41 cellular contexts compared by ENCODE assay signal in the genomic region with DNA sequence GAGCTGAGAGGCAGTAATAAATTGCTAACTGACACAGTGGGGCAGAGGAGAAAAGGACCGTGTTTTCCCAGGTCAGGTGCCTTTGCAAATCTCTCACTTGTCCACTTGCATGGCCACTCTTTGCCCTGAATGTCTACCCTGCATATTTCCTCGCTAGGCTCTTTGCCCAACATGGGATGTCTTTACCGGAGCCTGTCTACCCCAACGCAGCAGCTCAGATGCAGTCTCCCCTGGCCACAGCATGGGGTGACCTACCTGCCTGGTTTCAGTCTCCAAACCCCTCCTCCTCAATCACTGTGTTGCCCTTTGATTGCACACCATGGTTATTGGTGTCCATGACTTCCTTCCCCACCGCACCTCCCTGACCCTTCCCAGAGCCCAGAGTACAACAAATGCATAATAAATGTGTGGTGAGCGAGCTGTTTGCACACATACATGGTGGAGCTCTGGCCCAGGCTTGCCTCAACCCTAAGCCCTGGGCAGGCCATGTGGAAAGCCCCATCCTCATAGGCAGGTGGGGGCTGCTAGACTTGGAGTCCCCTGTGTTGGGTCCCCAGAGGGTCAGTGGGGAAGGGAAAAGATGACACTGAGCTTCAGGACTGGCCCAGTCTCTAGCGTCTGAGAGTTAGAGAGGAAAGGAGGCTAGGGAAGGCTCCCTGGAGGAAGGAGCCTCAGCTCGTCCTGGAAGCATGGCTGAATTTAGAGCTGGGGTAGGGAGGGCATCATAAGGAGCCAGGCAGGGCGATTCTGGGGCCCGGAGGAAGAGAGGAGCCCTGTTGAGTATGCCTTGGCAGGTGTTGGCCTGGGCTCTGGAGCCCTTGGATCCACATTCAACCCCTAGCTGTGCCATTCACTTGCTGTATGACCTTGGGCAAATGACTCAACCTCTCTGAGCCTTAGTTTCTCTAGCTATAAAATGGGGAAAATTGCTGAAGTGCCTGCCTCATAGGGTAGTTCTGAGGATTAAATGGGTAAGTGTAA. TPM values are rescaled to one million over a fixed set of nuclear protein-coding genes. Genes with fewer than 3 reads are reported as not detected.
"Had no signal": no experiment of that assay in that cellular context is flagged by ENCODE, and none has a peak within 500 bp of the region (broad histone marks: within the 10 kb centered on the region; RNA-seq: fewer than 3 reads in every experiment).

No MANE protein-coding gene starts in this region.

- H3K27me3 ChIP-seq: adrenal gland, body of pancreas, brain microvascular endothelial cell had no signal

- H3K4me1 ChIP-seq: adrenal gland, body of pancreas, breast epithelium had no signal

- H3K4me1 Mint-ChIP-seq: activated B cell treated with CpG ODN at 0.5 μM for 24 hours; activated CD4-positive, alpha-beta T cell treated with anti-CD3 and anti-CD28 coated beads, Interleukin-2, amount 10 ng/mL, durations not matched to agents 24 days and 14 days; activated naive CD8-positive, alpha-beta T cell treated with anti-CD3 and anti-CD28 coated beads for 36 hours; activated T-helper 17 cell treated with anti-CD3 and anti-CD28 coated beads, Interleukin-2, amount 50 U/mL, for 72 hours; central memory CD8-positive, alpha-beta T cell had no signal

- H3K4me3 ChIP-seq: adrenal gland, body of pancreas, breast epithelium had no signal

- H3K27me3 Mint-ChIP-seq: activated B cell treated with CpG ODN at 0.5 μM for 24 hours; activated CD4-positive, alpha-beta memory T cell treated with anti-CD3 and anti-CD28 coated beads for 36 hours; activated CD4-positive, alpha-beta T cell treated with anti-CD3 and anti-CD28 coated beads, Interleukin-2, amount 10 ng/mL, durations not matched to agents 24 days and 14 days; activated CD8-positive, alpha-beta T cell treated with anti-CD3 and anti-CD28 coated beads for 36 hours; activated naive CD8-positive, alpha-beta T cell treated with anti-CD3 and anti-CD28 coated beads for 36 hours; activated T-helper 17 cell treated with anti-CD3 and anti-CD28 coated beads, Interleukin-2, amount 50 U/mL, for 72 hours; central memory CD8-positive, alpha-beta T cell; T-cell had no signal

- DNase-seq: activated B cell treated with CpG ODN at 0.5 μM for 24 hours; activated CD4-positive, alpha-beta memory T cell treated with anti-CD3 and anti-CD28 coated beads for 36 hours; activated CD4-positive, alpha-beta T cell treated with anti-CD3 and anti-CD28 coated beads for 4 hours; activated CD4-positive, alpha-beta T cell treated with anti-CD3 and anti-CD28 coated beads, Interleukin-2, amount 10 ng/mL, durations not matched to agents 24 days and 14 days; activated CD4-positive, alpha-beta T cell treated with anti-CD3 and anti-CD28 coated beads, Interleukin-2, amount 50 U/mL, for 1 hour; activated CD4-positive, alpha-beta T cell treated with anti-CD3 and anti-CD28 coated beads, Interleukin-2, amount 50 U/mL, for 4 hours; activated CD4-positive, CD25-positive, alpha-beta regulatory T cell treated with anti-CD3 and anti-CD28 coated beads, Interleukin-2, amount 50 U/mL, for 72 hours; activated CD8-positive, alpha-beta memory T cell treated with anti-CD3 and anti-CD28 coated beads, Interleukin-2, amount 50 U/mL, for 4 hours; activated CD8-positive, alpha-beta T cell treated with anti-CD3 and anti-CD28 coated beads for 36 hours; activated effector memory CD4-positive, alpha-beta T cell treated with anti-CD3 and anti-CD28 coated beads, Interleukin-2, amount 50 U/mL, for 16 hours; activated gamma-delta T cell treated with Interleukin-2 at 50 U/mL for 16 hours; activated naive CD4-positive, alpha-beta T cell; activated naive CD4-positive, alpha-beta T cell treated with anti-CD3 and anti-CD28 coated beads for 36 hours; activated naive CD4-positive, alpha-beta T cell treated with anti-CD3 and anti-CD28 coated beads, Interleukin-2, amount 50 U/mL, for 16 hours; activated naive CD8-positive, alpha-beta T cell treated with anti-CD3 and anti-CD28 coated beads for 36 hours; activated T-cell treated with anti-CD3 and anti-CD28 coated beads for 4 hours; activated T-cell treated with anti-CD3 and anti-CD28 coated beads, Interleukin-2, amount 50 U/mL, for 1 hour; activated T-cell treated with anti-CD3 and anti-CD28 coated beads, Interleukin-2, amount 50 U/mL, for 4 hours; activated T-cell treated with anti-CD3 and anti-CD28 coated beads, Interleukin-2, amount 50 U/mL, for 72 hours; adrenal gland; amniotic stem cell; aorta; body of pancreas; brain microvascular endothelial cell; caudate nucleus; cerebellar nuclear complex; T-cell; T-helper 2 cell; T-helper 9 cell had no signal

- H3K36me3 Mint-ChIP-seq: activated CD4-positive, alpha-beta memory T cell treated with anti-CD3 and anti-CD28 coated beads for 36 hours; activated naive CD4-positive, alpha-beta T cell treated with anti-CD3 and anti-CD28 coated beads, Interleukin-2, amount 50 U/mL, for 72 hours; activated naive CD8-positive, alpha-beta T cell treated with anti-CD3 and anti-CD28 coated beads for 36 hours; T-cell had no signal

- H3K27ac Mint-ChIP-seq: activated B cell treated with CpG ODN at 0.5 μM for 24 hours; activated CD4-positive, alpha-beta memory T cell treated with anti-CD3 and anti-CD28 coated beads for 36 hours; activated CD4-positive, alpha-beta T cell treated with anti-CD3 and anti-CD28 coated beads, Interleukin-2, amount 10 ng/mL, durations not matched to agents 24 days and 14 days; activated CD8-positive, alpha-beta T cell treated with anti-CD3 and anti-CD28 coated beads for 36 hours; activated naive CD4-positive, alpha-beta T cell treated with anti-CD3 and anti-CD28 coated beads for 36 hours; activated naive CD4-positive, alpha-beta T cell treated with anti-CD3 and anti-CD28 coated beads, Interleukin-2, amount 50 U/mL, for 72 hours; activated naive CD8-positive, alpha-beta T cell treated with anti-CD3 and anti-CD28 coated beads for 36 hours; activated T-cell treated with anti-CD3 and anti-CD28 coated beads, Interleukin-2, amount 50 U/mL, for 72 hours; activated T-helper 1 cell treated with anti-CD3 and anti-CD28 coated beads, Interleukin-12 subunit alpha, Interleukin-12 subunit beta, Interleukin-2, Interleukin-4 antibody, amounts not matched to agents 30 ng/mL and 10 ng/mL and 1 ng/mL, durations not matched to agents 14 hours and 24 hours and 36 hours; activated T-helper 17 cell treated with anti-CD3 and anti-CD28 coated beads, Interleukin-2, amount 50 U/mL, for 72 hours; T-cell; T-helper 2 cell treated with Interferon-gamma antibody and Interleukin-4, amounts not matched to agents 5 μg/mL and 100 μg/mL, for 36 hours had no signal

- H3K9me3 ChIP-seq: adrenal gland, body of pancreas, breast epithelium had no signal

- H3K4me3 Mint-ChIP-seq: activated B cell treated with CpG ODN at 0.5 μM for 24 hours; activated CD4-positive, alpha-beta memory T cell treated with anti-CD3 and anti-CD28 coated beads for 36 hours; activated CD4-positive, alpha-beta T cell treated with anti-CD3 and anti-CD28 coated beads, Interleukin-2, amount 10 ng/mL, durations not matched to agents 24 days and 14 days; activated CD8-positive, alpha-beta T cell treated with anti-CD3 and anti-CD28 coated beads for 36 hours; activated naive CD4-positive, alpha-beta T cell treated with anti-CD3 and anti-CD28 coated beads for 36 hours; activated naive CD8-positive, alpha-beta T cell treated with anti-CD3 and anti-CD28 coated beads for 36 hours; activated T-cell treated with anti-CD3 and anti-CD28 coated beads, Interleukin-2, amount 50 U/mL, for 4 hours; activated T-cell treated with anti-CD3 and anti-CD28 coated beads, Interleukin-2, amount 50 U/mL, for 72 hours; activated T-helper 1 cell treated with anti-CD3 and anti-CD28 coated beads, Interleukin-12 subunit alpha, Interleukin-12 subunit beta, Interleukin-2, Interleukin-4 antibody, amounts not matched to agents 30 ng/mL and 10 ng/mL and 1 ng/mL, durations not matched to agents 14 hours and 24 hours and 36 hours; activated T-helper 17 cell treated with anti-CD3 and anti-CD28 coated beads, Interleukin-2, amount 50 U/mL, for 72 hours; central memory CD8-positive, alpha-beta T cell; T-cell; T-helper 2 cell treated with Interferon-gamma antibody and Interleukin-4, amounts not matched to agents 5 μg/mL and 100 μg/mL, for 36 hours had no signal

- H3K9me3 Mint-ChIP-seq: activated B cell treated with CpG ODN at 0.5 μM for 24 hours; activated CD4-positive, alpha-beta memory T cell treated with anti-CD3 and anti-CD28 coated beads for 36 hours; activated CD4-positive, alpha-beta T cell treated with anti-CD3 and anti-CD28 coated beads, Interleukin-2, amount 10 ng/mL, durations not matched to agents 24 days and 14 days; activated CD8-positive, alpha-beta T cell treated with anti-CD3 and anti-CD28 coated beads for 36 hours; activated naive CD4-positive, alpha-beta T cell treated with anti-CD3 and anti-CD28 coated beads for 36 hours; activated naive CD4-positive, alpha-beta T cell treated with anti-CD3 and anti-CD28 coated beads, Interleukin-2, amount 50 U/mL, for 72 hours; activated naive CD8-positive, alpha-beta T cell treated with anti-CD3 and anti-CD28 coated beads for 36 hours; activated T-cell treated with anti-CD3 and anti-CD28 coated beads, Interleukin-2, amount 50 U/mL, for 4 hours; activated T-cell treated with anti-CD3 and anti-CD28 coated beads, Interleukin-2, amount 50 U/mL, for 72 hours; activated T-helper 1 cell treated with anti-CD3 and anti-CD28 coated beads, Interleukin-12 subunit alpha, Interleukin-12 subunit beta, Interleukin-2, Interleukin-4 antibody, amounts not matched to agents 30 ng/mL and 10 ng/mL and 1 ng/mL, durations not matched to agents 14 hours and 24 hours and 36 hours; activated T-helper 17 cell treated with anti-CD3 and anti-CD28 coated beads, Interleukin-2, amount 50 U/mL, for 72 hours; central memory CD8-positive, alpha-beta T cell; T-cell; T-helper 2 cell treated with Interferon-gamma antibody and Interleukin-4, amounts not matched to agents 5 μg/mL and 100 μg/mL, for 36 hours had no signal

- H3K27ac ChIP-seq: adrenal gland, body of pancreas, brain microvascular endothelial cell, breast epithelium, VCaP had no signal

- FAIRE-seq: astrocyte, TTC549 had no signal

- H3K36me3 ChIP-seq: adrenal gland, brain microvascular endothelial cell, breast epithelium had no signal

- ATAC-seq: activated CD8-positive, alpha-beta T cell treated with anti-CD3 and anti-CD28 coated beads for 36 hours; activated naive CD4-positive, alpha-beta T cell treated with anti-CD3 and anti-CD28 coated beads, Interleukin-2, amount 50 U/mL, for 72 hours; activated T-cell treated with anti-CD3 and anti-CD28 coated beads, Interleukin-2, amount 50 U/mL, for 4 hours; activated T-cell treated with anti-CD3 and anti-CD28 coated beads, Interleukin-2, amount 50 U/mL, for 72 hours; activated T-helper 17 cell treated with anti-CD3 and anti-CD28 coated beads, Interleukin-2, amount 50 U/mL, for 72 hours; body of pancreas; T-cell had no signal

RNA-seq across cellular contexts. Expression of gene BPIFB6, which starts 4.4 kb away (rescaled TPM):
- total RNA-seq: activated B cell treated with CpG ODN at 0.5 μM for 24 hours; activated CD4-positive, alpha-beta memory T cell treated with anti-CD3 and anti-CD28 coated beads for 36 hours; activated CD4-positive, alpha-beta T cell treated with anti-CD3 and anti-CD28 coated beads, Interleukin-2, amount 10 ng/mL, durations not matched to agents 24 days and 14 days; activated CD8-positive, alpha-beta memory T cell treated with anti-CD3 and anti-CD28 coated beads for 36 hours; activated CD8-positive, alpha-beta T cell treated with anti-CD3 and anti-CD28 coated beads for 36 hours; activated naive CD4-positive, alpha-beta T cell treated with anti-CD3 and anti-CD28 coated beads for 36 hours; activated naive CD4-positive, alpha-beta T cell treated with anti-CD3 and anti-CD28 coated beads, Interleukin-2, amount 50 U/mL, for 72 hours; activated naive CD8-positive, alpha-beta T cell treated with anti-CD3 and anti-CD28 coated beads for 36 hours; activated T-cell treated with anti-CD3 and anti-CD28 coated beads, Interleukin-2, amount 50 U/mL, for 4 hours; activated T-cell treated with anti-CD3 and anti-CD28 coated beads, Interleukin-2, amount 50 U/mL, for 72 hours; activated T-helper 1 cell treated with anti-CD3 and anti-CD28 coated beads, Interleukin-12 subunit alpha, Interleukin-12 subunit beta, Interleukin-2, Interleukin-4 antibody, amounts not matched to agents 30 ng/mL and 10 ng/mL and 1 ng/mL, durations not matched to agents 14 hours and 24 hours and 36 hours; activated T-helper 17 cell treated with anti-CD3 and anti-CD28 coated beads, Interleukin-2, amount 50 U/mL, for 72 hours; adrenal gland; aorta; astrocyte; body of pancreas; breast epithelium; chondrocyte; T-cell; T-helper 1 cell treated with Interleukin-12 subunit alpha and Interleukin-12 subunit beta and Interleukin-4 antibody, amounts not matched to agents 30 ng/mL and 1 ng/mL, for 36 hours had no signal
- polyA plus RNA-seq: adrenal gland, aorta had no signal

RNA-seq across cellular contexts. Expression of gene BPIFB2, which starts 19.6 kb away (rescaled TPM):
- total RNA-seq: activated B cell treated with CpG ODN at 0.5 μM for 24 hours; activated CD4-positive, alpha-beta memory T cell treated with anti-CD3 and anti-CD28 coated beads for 36 hours; activated CD4-positive, alpha-beta T cell treated with anti-CD3 and anti-CD28 coated beads, Interleukin-2, amount 10 ng/mL, durations not matched to agents 24 days and 14 days; activated CD8-positive, alpha-beta memory T cell treated with anti-CD3 and anti-CD28 coated beads for 36 hours; activated CD8-positive, alpha-beta T cell treated with anti-CD3 and anti-CD28 coated beads for 36 hours; activated naive CD4-positive, alpha-beta T cell treated with anti-CD3 and anti-CD28 coated beads for 36 hours; activated naive CD4-positive, alpha-beta T cell treated with anti-CD3 and anti-CD28 coated beads, Interleukin-2, amount 50 U/mL, for 72 hours; activated naive CD8-positive, alpha-beta T cell treated with anti-CD3 and anti-CD28 coated beads for 36 hours; activated T-cell treated with anti-CD3 and anti-CD28 coated beads, Interleukin-2, amount 50 U/mL, for 72 hours; activated T-helper 1 cell treated with anti-CD3 and anti-CD28 coated beads, Interleukin-12 subunit alpha, Interleukin-12 subunit beta, Interleukin-2, Interleukin-4 antibody, amounts not matched to agents 30 ng/mL and 10 ng/mL and 1 ng/mL, durations not matched to agents 14 hours and 24 hours and 36 hours; activated T-helper 17 cell treated with anti-CD3 and anti-CD28 coated beads, Interleukin-2, amount 50 U/mL, for 72 hours; aorta; astrocyte; body of pancreas; chondrocyte; T-helper 1 cell treated with Interleukin-12 subunit alpha and Interleukin-12 subunit beta and Interleukin-4 antibody, amounts not matched to agents 30 ng/mL and 1 ng/mL, for 36 hours had no signal
- polyA plus RNA-seq: adrenal gland, aorta had no signal

RNA-seq across cellular contexts. Expression of gene SUN5, which starts 22.8 kb away (rescaled TPM):
- total RNA-seq: activated B cell treated with CpG ODN at 0.5 μM for 24 hours; activated CD4-positive, alpha-beta memory T cell treated with anti-CD3 and anti-CD28 coated beads for 36 hours; activated CD4-positive, alpha-beta T cell treated with anti-CD3 and anti-CD28 coated beads, Interleukin-2, amount 10 ng/mL, durations not matched to agents 24 days and 14 days; activated CD8-positive, alpha-beta memory T cell treated with anti-CD3 and anti-CD28 coated beads for 36 hours; activated CD8-positive, alpha-beta T cell treated with anti-CD3 and anti-CD28 coated beads for 36 hours; activated naive CD4-positive, alpha-beta T cell treated with anti-CD3 and anti-CD28 coated beads for 36 hours; activated naive CD4-positive, alpha-beta T cell treated with anti-CD3 and anti-CD28 coated beads, Interleukin-2, amount 50 U/mL, for 72 hours; activated naive CD8-positive, alpha-beta T cell treated with anti-CD3 and anti-CD28 coated beads for 36 hours; activated T-cell treated with anti-CD3 and anti-CD28 coated beads, Interleukin-2, amount 50 U/mL, for 4 hours; activated T-cell treated with anti-CD3 and anti-CD28 coated beads, Interleukin-2, amount 50 U/mL, for 72 hours; activated T-helper 1 cell treated with anti-CD3 and anti-CD28 coated beads, Interleukin-12 subunit alpha, Interleukin-12 subunit beta, Interleukin-2, Interleukin-4 antibody, amounts not matched to agents 30 ng/mL and 10 ng/mL and 1 ng/mL, durations not matched to agents 14 hours and 24 hours and 36 hours; activated T-helper 17 cell treated with anti-CD3 and anti-CD28 coated beads, Interleukin-2, amount 50 U/mL, for 72 hours; adrenal gland; aorta; astrocyte; body of pancreas; breast epithelium; chondrocyte; T-cell; T-helper 1 cell treated with Interleukin-12 subunit alpha and Interleukin-12 subunit beta and Interleukin-4 antibody, amounts not matched to agents 30 ng/mL and 1 ng/mL, for 36 hours had no signal
- polyA plus RNA-seq: adrenal gland, aorta had no signal

RNA-seq across cellular contexts. Expression of gene BPIFB3, which starts 26.6 kb away (rescaled TPM):
- total RNA-seq: activated B cell treated with CpG ODN at 0.5 μM for 24 hours; activated CD4-positive, alpha-beta memory T cell treated with anti-CD3 and anti-CD28 coated beads for 36 hours; activated CD4-positive, alpha-beta T cell treated with anti-CD3 and anti-CD28 coated beads, Interleukin-2, amount 10 ng/mL, durations not matched to agents 24 days and 14 days; activated CD8-positive, alpha-beta memory T cell treated with anti-CD3 and anti-CD28 coated beads for 36 hours; activated CD8-positive, alpha-beta T cell treated with anti-CD3 and anti-CD28 coated beads for 36 hours; activated naive CD4-positive, alpha-beta T cell treated with anti-CD3 and anti-CD28 coated beads for 36 hours; activated naive CD4-positive, alpha-beta T cell treated with anti-CD3 and anti-CD28 coated beads, Interleukin-2, amount 50 U/mL, for 72 hours; activated naive CD8-positive, alpha-beta T cell treated with anti-CD3 and anti-CD28 coated beads for 36 hours; activated T-cell treated with anti-CD3 and anti-CD28 coated beads, Interleukin-2, amount 50 U/mL, for 4 hours; activated T-cell treated with anti-CD3 and anti-CD28 coated beads, Interleukin-2, amount 50 U/mL, for 72 hours; activated T-helper 1 cell treated with anti-CD3 and anti-CD28 coated beads, Interleukin-12 subunit alpha, Interleukin-12 subunit beta, Interleukin-2, Interleukin-4 antibody, amounts not matched to agents 30 ng/mL and 10 ng/mL and 1 ng/mL, durations not matched to agents 14 hours and 24 hours and 36 hours; activated T-helper 17 cell treated with anti-CD3 and anti-CD28 coated beads, Interleukin-2, amount 50 U/mL, for 72 hours; adrenal gland; aorta; astrocyte; body of pancreas; breast epithelium; chondrocyte; T-cell; T-helper 1 cell treated with Interleukin-12 subunit alpha and Interleukin-12 subunit beta and Interleukin-4 antibody, amounts not matched to agents 30 ng/mL and 1 ng/mL, for 36 hours had no signal
- polyA plus RNA-seq: adrenal gland, aorta had no signal

RNA-seq across cellular contexts. Expression of gene BPIFB4, which starts 52.4 kb away (rescaled TPM):
- total RNA-seq: activated B cell treated with CpG ODN at 0.5 μM for 24 hours; activated CD4-positive, alpha-beta memory T cell treated with anti-CD3 and anti-CD28 coated beads for 36 hours; activated CD4-positive, alpha-beta T cell treated with anti-CD3 and anti-CD28 coated beads, Interleukin-2, amount 10 ng/mL, durations not matched to agents 24 days and 14 days; activated CD8-positive, alpha-beta memory T cell treated with anti-CD3 and anti-CD28 coated beads for 36 hours; activated CD8-positive, alpha-beta T cell treated with anti-CD3 and anti-CD28 coated beads for 36 hours; activated naive CD4-positive, alpha-beta T cell treated with anti-CD3 and anti-CD28 coated beads for 36 hours; activated naive CD4-positive, alpha-beta T cell treated with anti-CD3 and anti-CD28 coated beads, Interleukin-2, amount 50 U/mL, for 72 hours; activated naive CD8-positive, alpha-beta T cell treated with anti-CD3 and anti-CD28 coated beads for 36 hours; activated T-cell treated with anti-CD3 and anti-CD28 coated beads, Interleukin-2, amount 50 U/mL, for 4 hours; activated T-cell treated with anti-CD3 and anti-CD28 coated beads, Interleukin-2, amount 50 U/mL, for 72 hours; activated T-helper 1 cell treated with anti-CD3 and anti-CD28 coated beads, Interleukin-12 subunit alpha, Interleukin-12 subunit beta, Interleukin-2, Interleukin-4 antibody, amounts not matched to agents 30 ng/mL and 10 ng/mL and 1 ng/mL, durations not matched to agents 14 hours and 24 hours and 36 hours; activated T-helper 17 cell treated with anti-CD3 and anti-CD28 coated beads, Interleukin-2, amount 50 U/mL, for 72 hours; adrenal gland; aorta; astrocyte; body of pancreas; breast epithelium; chondrocyte; T-cell; T-helper 1 cell treated with Interleukin-12 subunit alpha and Interleukin-12 subunit beta and Interleukin-4 antibody, amounts not matched to agents 30 ng/mL and 1 ng/mL, for 36 hours had no signal
- polyA plus RNA-seq: aorta had no signal
